7 cellular contexts compared by ENCODE assay signal in genomic region chr1:109708949-109709348, GRCh38. TPM values are rescaled to one million over a fixed set of nuclear protein-coding genes. Genes with fewer than 3 reads are reported as not detected.
DNase-seq lines count a peak whose midpoint lies in the region.
"Had no signal": no experiment of that assay in that cellular context is flagged by ENCODE, and none has a peak within 500 bp of the region (broad histone marks: within the 10 kb centered on the region; RNA-seq: fewer than 3 reads in every experiment).

No MANE protein-coding gene starts in this region.

- DNase-seq in H4 (ENCODE audit: low spot score): peak; percentile 0
- peak; percentile 0 for DNase-seq in astrocyte of the hippocampus (ENCODE audit: low read depth, low spot score)
- DNase-seq in dermis blood vessel endothelial cell: peak; percentile 0
- DNase-seq in kidney tubule cell (ENCODE audit: low spot score): peak; percentile 0

RNA-seq across cellular contexts. Expression of gene GSTM5, which starts 3.1 kb away (rescaled TPM):
- total RNA-seq in H4 (2014; rRNA removed; shearing (Covaris generic)): not detected in 2 replicates
- total RNA-seq in dermis blood vessel endothelial cell: under 0.01 TPM in 1 of 2 replicates, not detected in the other
- total RNA-seq: CD4-positive, alpha-beta memory T cell; CD4-positive, CD25-positive, alpha-beta regulatory T cell; CD8-positive, alpha-beta memory T cell had no signal

RNA-seq across cellular contexts. Expression of gene GSTM1, which starts 21.3 kb away (rescaled TPM):
- not detected in 2 replicates for total RNA-seq in H4 (2014; rRNA removed; shearing (Covaris generic))
- 8.5 TPM in 1 of 2 replicates, not detected in the other for total RNA-seq in dermis blood vessel endothelial cell
- total RNA-seq: CD4-positive, alpha-beta memory T cell; CD8-positive, alpha-beta memory T cell had no signal

RNA-seq across cellular contexts. Expression of gene GSTM3, which starts 31.9 kb away (rescaled TPM):
- 228 and 275 TPM in 2 replicates for total RNA-seq in H4 (2014; rRNA removed; shearing (Covaris generic))
- 25.1 and 54.1 TPM in 2 replicates for total RNA-seq in dermis blood vessel endothelial cell

RNA-seq across cellular contexts. Expression of gene GSTM2, which starts 41.1 kb away (rescaled TPM):
- total RNA-seq in H4 (2014; rRNA removed; shearing (Covaris generic)): 1.6 and 4.6 TPM in 2 replicates
- 4.0 and 4.1 TPM in 2 replicates for total RNA-seq in dermis blood vessel endothelial cell

RNA-seq across cellular contexts. Expression of gene GSTM4, which starts 53.0 kb away (rescaled TPM):
- total RNA-seq in H4 (2014; rRNA removed; shearing (Covaris generic)): 15.9 and 27.2 TPM in 2 replicates
- 1.5 and 2.7 TPM in 2 replicates for total RNA-seq in dermis blood vessel endothelial cell

Comparison
In these comparisons a context has a peak if more than half of its experiments do, and no peak if none do; other contexts are left out.
1. Peak in every context shown above with its lines: DNase-seq.